7 cellular contexts compared by ENCODE assay signal in genomic region chr17:75876190-75876937, GRCh38. TPM values are rescaled to one million over a fixed set of nuclear protein-coding genes. Genes with fewer than 3 reads are reported as not detected.
A peak's percentile ranks its signal among the peaks of the same experiment; 100 is the strongest.
DNase-seq lines count a peak whose midpoint lies in the region; ATAC-seq lines count a peak whose summit lies in the region.
"Had no signal": no experiment of that assay in that cellular context is flagged by ENCODE, and none has a peak within 500 bp of the region (broad histone marks: within the 10 kb centered on the region; RNA-seq: fewer than 3 reads in every experiment).

No MANE protein-coding gene starts in this region.

- H3K4me3 ChIP-seq in right cardiac atrium (ENCODE audit: low read length): peak overlapping the region; percentile 66

- intact Hi-C loops in right cardiac atrium (cut with DNase I): no loop called here

- WGBS in right cardiac atrium: 36% methylated on average over 26 of the region's 26 CpGs

- peaks cover 22% of the 10 kb centered on the region for H3K4me1 ChIP-seq in right cardiac atrium (ENCODE audit: control insufficient read depth, insufficient read depth, low read length)

- H3K27ac ChIP-seq in right cardiac atrium (ENCODE audit: low read length): peak overlapping the region; percentile 88
- H3K27ac ChIP-seq: neutrophil had no signal

- H3K9me3 ChIP-seq in right cardiac atrium (ENCODE audit: control insufficient read depth, low read length): no peaks in the 10 kb centered on the region
- H3K9me3 ChIP-seq: neutrophil had no signal

- H3K4me1 Mint-ChIP-seq in IgD-negative memory B cell: peaks cover 11 to 19% (median 14%) of the 10 kb centered on the region in 3 donors
- H3K4me1 Mint-ChIP-seq in stimulated activated effector memory CD8-positive, alpha-beta T cell treated with anti-CD3 and anti-CD28 coated beads, Interleukin-12 subunit alpha, Interleukin-12 subunit beta, amount 100 ng/mL, for 72 hours: peaks cover 30% of the 10 kb centered on the region

- H3K4me3 Mint-ChIP-seq in IgD-negative memory B cell: peak overlapping the region; percentile 87 to 94 (median 93)
- H3K4me3 Mint-ChIP-seq in stimulated activated effector memory CD8-positive, alpha-beta T cell treated with anti-CD3 and anti-CD28 coated beads, Interleukin-12 subunit alpha, Interleukin-12 subunit beta, amount 100 ng/mL, for 72 hours: peak overlapping the region; percentile 85

- peak; percentile 27 for DNase-seq in activated CD8-positive, alpha-beta memory T cell treated with anti-CD3 and anti-CD28 coated beads, Interleukin-2, amount 50 U/mL, for 24 hours (ENCODE audit: extremely low read depth)
- DNase-seq in right cardiac atrium (peak in 2 of 3 donors; percentile 61 to 82), occipital lobe (lab: John Stamatoyannopoulos, UW) (no peak), medulla oblongata (ENCODE audit: extremely low spot score) (no peak)
- DNase-seq in stimulated activated effector memory CD8-positive, alpha-beta T cell treated with anti-CD3 and anti-CD28 coated beads, Interleukin-12 subunit alpha, Interleukin-12 subunit beta, amount 100 ng/mL, for 72 hours (ENCODE audit: low spot score in 2 of 2): peak; percentile 34 to 81

- no peaks in the 10 kb centered on the region for H3K36me3 Mint-ChIP-seq in IgD-negative memory B cell
- peaks cover 11% of the 10 kb centered on the region for H3K36me3 Mint-ChIP-seq in stimulated activated effector memory CD8-positive, alpha-beta T cell treated with anti-CD3 and anti-CD28 coated beads, Interleukin-12 subunit alpha, Interleukin-12 subunit beta, amount 100 ng/mL, for 72 hours

- peak overlapping the region; percentile 59 to 92 (median 89) for H3K27ac Mint-ChIP-seq in IgD-negative memory B cell
- peak overlapping the region; percentile 91 for H3K27ac Mint-ChIP-seq in stimulated activated effector memory CD8-positive, alpha-beta T cell treated with anti-CD3 and anti-CD28 coated beads, Interleukin-12 subunit alpha, Interleukin-12 subunit beta, amount 100 ng/mL, for 72 hours

- peak; percentile 4 to 8 for ATAC-seq in right cardiac atrium
- peak; percentile 55 for ATAC-seq in stimulated activated effector memory CD8-positive, alpha-beta T cell treated with anti-CD3 and anti-CD28 coated beads, Interleukin-12 subunit alpha, Interleukin-12 subunit beta, amount 100 ng/mL, for 72 hours

- no peaks in the 10 kb centered on the region for H3K27me3 ChIP-seq in right cardiac atrium (ENCODE audit: control insufficient read depth, insufficient read depth)

- peaks cover 5% of the 10 kb centered on the region for H3K27me3 Mint-ChIP-seq in IgD-negative memory B cell

- H3K9me3 Mint-ChIP-seq in IgD-negative memory B cell: no peaks in the 10 kb centered on the region
- no peaks in the 10 kb centered on the region for H3K9me3 Mint-ChIP-seq in stimulated activated effector memory CD8-positive, alpha-beta T cell treated with anti-CD3 and anti-CD28 coated beads, Interleukin-12 subunit alpha, Interleukin-12 subunit beta, amount 100 ng/mL, for 72 hours

RNA-seq across cellular contexts. Expression of gene TRIM47, which starts 2.0 kb away (rescaled TPM):
- polyA plus RNA-seq in IgD-negative memory B cell (12.4 TPM), right cardiac atrium (19.2 TPM)
- total RNA-seq in right cardiac atrium (10 to 100 TPM; 24.1 to 25.9 (median 25.3) TPM), occipital lobe (12.3 TPM)

RNA-seq across cellular contexts. Expression of gene TRIM65, which starts 20.4 kb away (rescaled TPM):
- polyA plus RNA-seq in IgD-negative memory B cell: 25.0 TPM
- total RNA-seq in right cardiac atrium: 10 to 100 TPM in 1 of 4 donors, 1 to 10 TPM in 3; 5.7 to 10.7 (median 7.7) TPM
- polyA plus RNA-seq in right cardiac atrium: 7.9 TPM
- total RNA-seq in occipital lobe: 11.9 TPM

RNA-seq across cellular contexts. Expression of gene WBP2, which starts 21.2 kb away (rescaled TPM):
- polyA plus RNA-seq in IgD-negative memory B cell (131 TPM), right cardiac atrium (109 TPM)
- total RNA-seq in right cardiac atrium (100 to 1,000 TPM; 112 to 128 (median 118) TPM), occipital lobe (25.9 TPM)

RNA-seq across cellular contexts. Expression of gene MRPL38, which starts 28.3 kb away (rescaled TPM):
- polyA plus RNA-seq in IgD-negative memory B cell: 77.5 TPM
- total RNA-seq in right cardiac atrium: 10 to 100 TPM; 64.1 to 94.2 (median 83.8) TPM
- 57.9 TPM for polyA plus RNA-seq in right cardiac atrium
- 30.7 TPM for total RNA-seq in occipital lobe

RNA-seq across cellular contexts. Expression of gene UNC13D, which starts 32.2 kb away (rescaled TPM):
- 42.0 TPM for polyA plus RNA-seq in IgD-negative memory B cell
- total RNA-seq in right cardiac atrium: 10 to 100 TPM; 12.6 to 30.4 (median 27.4) TPM
- 18.8 TPM for polyA plus RNA-seq in right cardiac atrium
- total RNA-seq in occipital lobe: 1.1 TPM

Comparison
In these comparisons a context has a peak if more than half of its experiments do, and no peak if none do; other contexts are left out.
1. DNase-seq: peak in activated CD8-positive, alpha-beta memory T cell treated with anti-CD3 and anti-CD28 coated beads, Interleukin-2, amount 50 U/mL, for 24 hours (single experiment), right cardiac atrium (2 of 3) and stimulated activated effector memory CD8-positive, alpha-beta T cell treated with anti-CD3 and anti-CD28 coated beads, Interleukin-12 subunit alpha, Interleukin-12 subunit beta, amount 100 ng/mL, for 72 hours (2 of 2); none in occipital lobe (single experiment) and medulla oblongata (single experiment).